ENCODE assay signal across 8 cellular contexts in the genomic region with DNA sequence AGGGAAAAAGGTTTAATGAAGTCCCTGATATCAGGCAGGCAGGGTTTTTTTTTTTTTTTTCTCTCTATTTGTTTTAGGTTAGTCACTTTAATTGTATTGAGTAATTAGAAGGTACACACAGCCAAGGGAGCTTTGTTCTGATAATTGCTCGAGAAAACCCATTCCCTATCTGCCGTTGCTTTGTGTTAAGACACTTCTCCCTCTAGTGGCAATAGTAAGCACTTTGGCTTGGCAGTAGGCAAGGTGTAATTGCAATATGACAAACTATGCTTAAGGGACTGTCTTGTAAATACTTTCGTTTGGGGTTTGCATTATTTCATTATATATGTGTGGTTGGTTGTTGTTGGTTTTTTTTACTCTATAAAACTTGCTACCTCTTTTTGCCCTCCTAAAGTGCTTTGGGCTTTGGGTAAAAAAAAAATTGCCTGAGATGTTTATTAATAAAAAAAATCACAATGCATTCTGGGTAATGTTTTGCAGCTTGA.
DNase-seq lines count a peak whose midpoint lies in the region; ATAC-seq, FAIRE-seq and TF ChIP-seq lines count a peak whose summit lies in the region.

No MANE protein-coding gene starts in this region.

- 0 to 1% methylated on average over 3 of the region's 3 CpGs for WGBS in body of pancreas, 2 donors
- 0% methylated on average over 3 of the region's 3 CpGs for whole genome bisulfite sequencing in hepatocyte (ENCODE audit: low lambda C conversion rate, missing lambda C conversion rate)
- WGBS in small intestine, 3 donors, result 0 to 1% (median 1%) methylated on average over 3 of the region's 3 CpGs

- intact Hi-C loops in PC-3 (cut with micrococcal nuclease), result loop anchor here (1.0 kb wide), 1 partner anchor 166 kb away; no protein-coding TSS in a partner anchor
- intact Hi-C loops in body of pancreas (cut with DNase I), result loop anchor here (10.0 kb wide), 1 partner anchor 253 kb away; no protein-coding TSS in a partner anchor

- H3K9me3 ChIP-seq in PC-3 (ENCODE audit: low read length) (no peaks in the 10 kb centered on the region), body of pancreas (no peaks in the 10 kb centered on the region), hepatocyte (ENCODE audit: low read depth) (no peaks in the 10 kb centered on the region), small intestine (ENCODE audit: control insufficient read depth, low read depth) (no peaks in the 10 kb centered on the region)

- H3K27ac ChIP-seq in PC-3 (ENCODE audit: low read length), result no peak overlapping the region
- no peak overlapping the region for H3K27ac ChIP-seq in body of pancreas
- H3K27ac ChIP-seq in hepatocyte, result no peak overlapping the region
- H3K27ac ChIP-seq in small intestine (ENCODE audit: low read depth in 1 of 2, low read length in 1 of 2), result no peak overlapping the region

- H3K4me3 ChIP-seq in PC-3 (ENCODE audit: low read length), result peak overlapping the region; percentile 27; the same call in 1 of the 2 replicates
- no peak overlapping the region for H3K4me3 ChIP-seq in body of pancreas
- no peak overlapping the region for H3K4me3 ChIP-seq in hepatocyte
- no peak overlapping the region for H3K4me3 ChIP-seq in small intestine (ENCODE audit: low read depth in 1 of 2, low read length in 2 of 2)

- FAIRE-seq in small intestine (lab: Jason Lieb, UNC), result peak; percentile 57

- H3K79me2 ChIP-seq in PC-3 (ENCODE audit: low read length) (no peaks in the 10 kb centered on the region), hepatocyte (no peaks in the 10 kb centered on the region)

- peak; percentile 81 for TF ChIP-seq CTCF in PC-3 (conservative IDR thresholded peaks at IDR 0.05; ENCODE audit: low read depth, low read length)
- peak; percentile 32 to 88 (median 80) for TF ChIP-seq CTCF in body of pancreas (IDR thresholded peaks at IDR 0.05)
- peak; percentile 80 for TF ChIP-seq CTCF in hepatocyte (IDR thresholded peaks at IDR 0.05; ENCODE audit: poor library complexity)

- H3K27me3 ChIP-seq in PC-3 (ENCODE audit: low read length) (no peaks in the 10 kb centered on the region), body of pancreas (no peaks in the 10 kb centered on the region), hepatocyte (no peaks in the 10 kb centered on the region), small intestine (ENCODE audit: control insufficient read depth in 2 of 2, insufficient read depth in 2 of 2, low read length in 2 of 2) (no peaks in the 10 kb centered on the region)

- no peaks in the 10 kb centered on the region for H3F3A ChIP-seq in PC-3 (ENCODE audit: low read length, unreplicated experiment)

- ATAC-seq in PC-3 (peak; percentile 81), body of pancreas (peak; percentile 86), GM19035 (IDR thresholded peaks at IDR 0.05; ENCODE audit: unreplicated experiment) (no peak)

- POLR2A ChIA-PET in PC-3 (lab: Charles Lee; ENCODE audit: unreplicated experiment), result no interaction called here

- H3K4me1 ChIP-seq in PC-3 (ENCODE audit: insufficient read depth, low read length) (0 out of 2 replicates have a peak, but pooled peaks cover 4% of the 10 kb centered on the region), body of pancreas (no peaks in the 10 kb centered on the region), hepatocyte (ENCODE audit: insufficient read depth) (no peaks in the 10 kb centered on the region), small intestine (ENCODE audit: control insufficient read depth in 2 of 2, insufficient read depth in 1 of 2, low read depth in 1 of 2, low read length in 1 of 2) (no peaks in the 10 kb centered on the region)

- TF ChIP-seq POLR2A in body of pancreas (IDR thresholded peaks at IDR 0.05), result no peak

- DNase-seq in activated T-cell treated with anti-CD3 and anti-CD28 coated beads for 24 hours (ENCODE audit: low read depth), result peak; percentile 13
- no peak for DNase-seq in activated T-cell treated with anti-CD3 and anti-CD28 coated beads, Interleukin-2, amount 50 U/mL, for 1 hour
- peak; percentile 70 for DNase-seq in LHCN-M2 (ENCODE audit: low read depth)
- peak; percentile 69 for DNase-seq in PC-3
- DNase-seq in body of pancreas, result peak; percentile 22 to 68 (median 49)
- DNase-seq in hepatocyte (ENCODE audit: low spot score), result peak; percentile 79
- DNase-seq in small intestine, result peak; percentile 88

- CTCF ChIA-PET in PC-3 (lab: Charles Lee), result interaction anchor here (0.6 to 1.4 kb wide), 17 partner anchors 21 to 634 kb away, joined by 3 to 12 read pairs (median 6); no protein-coding TSS in a partner anchor

- no TSS peak for BruUV-seq in PC-3 (replicated peaks; lab: Mats Ljungman, UMichigan)

- H4K20me1 ChIP-seq in PC-3 (ENCODE audit: low read length), result no peaks in the 10 kb centered on the region
- no peaks in the 10 kb centered on the region for H4K20me1 ChIP-seq in hepatocyte (ENCODE audit: insufficient read depth, poor library complexity, severe bottlenecking)

- no peaks in the 10 kb centered on the region for H3K36me3 ChIP-seq in PC-3 (ENCODE audit: low read depth, low read length)
- no peaks in the 10 kb centered on the region for H3K36me3 ChIP-seq in body of pancreas (replicated peaks in 1 of 2; ENCODE audit: insufficient read depth in 1 of 2, low read depth in 2 of 2)
- H3K36me3 ChIP-seq in hepatocyte (replicated peaks; ENCODE audit: insufficient read depth, low read depth), result no peaks in the 10 kb centered on the region
- H3K36me3 ChIP-seq in small intestine (ENCODE audit: control insufficient read depth in 2 of 2, insufficient read depth in 2 of 2, low read length in 2 of 2), result no peaks in the 10 kb centered on the region

- H3K4me2 ChIP-seq in PC-3 (ENCODE audit: low read length) (peak overlapping the region; percentile 62), hepatocyte (no peak overlapping the region)

- no peak overlapping the region for H3K9ac ChIP-seq in PC-3 (ENCODE audit: low read length)

- H2AFZ ChIP-seq in PC-3 (ENCODE audit: low read length) (no peak overlapping the region; the same call in 1 of the 2 replicates), hepatocyte (no peak overlapping the region)

- no peaks in the 10 kb centered on the region for H3K9me2 ChIP-seq in PC-3 (replicated peaks; ENCODE audit: low read length)
- no peaks in the 10 kb centered on the region for H3K9me2 ChIP-seq in hepatocyte (replicated peaks; ENCODE audit: insufficient read depth)
